Comparison of ENCODE assay signal across 22 cellular contexts in the genomic region with DNA sequence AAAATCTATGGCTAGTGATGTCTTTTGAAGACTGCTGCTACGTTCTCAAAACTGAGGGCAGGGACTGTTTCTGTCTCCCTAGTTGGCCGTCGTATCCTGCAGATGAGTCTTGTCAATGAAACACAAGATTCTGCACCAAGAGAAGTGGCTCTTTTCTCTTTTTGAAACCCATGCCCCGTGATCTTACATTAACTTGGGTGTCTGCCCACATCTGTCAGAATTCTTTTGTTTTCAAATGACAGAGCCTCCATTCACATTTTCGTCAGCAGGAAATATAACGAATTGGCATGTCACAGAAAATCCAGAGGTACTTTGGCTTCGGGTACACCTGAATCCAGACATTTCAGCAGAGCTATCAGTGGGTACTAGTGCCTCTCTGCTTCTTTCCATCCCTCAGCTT.
DNase-seq lines count a peak whose midpoint lies in the region; TF ChIP-seq lines count a peak whose summit lies in the region.
"Had no signal": no experiment of that assay in that cellular context is flagged by ENCODE, and none has a peak within 500 bp of the region (broad histone marks: within the 10 kb centered on the region; RNA-seq: fewer than 3 reads in every experiment).

No MANE protein-coding gene starts in this region.

- no peaks in the 10 kb centered on the region for H3K36me3 Mint-ChIP-seq in endothelial cell (ENCODE audit: low read depth, unreplicated experiment)
- H3K36me3 Mint-ChIP-seq: CD4-positive, CD25-positive, alpha-beta regulatory T cell; CD8-positive, alpha-beta T cell had no signal

- TF ChIP-seq CTCF in endothelial cell (IDR thresholded peaks at IDR 0.05; ENCODE audit: unreplicated experiment), result no peak
- no peak for TF ChIP-seq CTCF in BE2C (IDR thresholded peaks at IDR 0.05; ENCODE audit: low read depth, low read length)

- no peak overlapping the region for H3K4me3 ChIP-seq in BE2C (ENCODE audit: low read depth, low read length)
- H3K4me3 ChIP-seq: A549, BLaER1, GM12878, GM23248 had no signal

- H3K4me1 Mint-ChIP-seq in endothelial cell (ENCODE audit: unreplicated experiment), result peaks cover 12% of the 10 kb centered on the region
- H3K4me1 Mint-ChIP-seq: CD4-positive, CD25-positive, alpha-beta regulatory T cell had no signal

- no peak for DNase-seq in endothelial cell (ENCODE audit: low spot score)
- peak; percentile 28 for DNase-seq in medulla oblongata (ENCODE audit: extremely low spot score)
- peak; percentile 32 for DNase-seq in putamen (ENCODE audit: low spot score)
- no peak for DNase-seq in NCI-H187 treated with DMSO at 0.1 percent for 48 hours (lab: John Stamatoyannopoulos, UW)
- no peak for DNase-seq in ureter (ENCODE audit: low spot score)
- DNase-seq in BE2C, result no peak
- DNase-seq: 8988T; ACHN; AML-193; Caco-2; CD4-positive, CD25-positive, alpha-beta regulatory T cell; CD8-positive, alpha-beta T cell; DMS153; DMS79; EL; GDM1; GM23248; H7; HCEC 1CT had no signal

- no peak overlapping the region for H3K27ac Mint-ChIP-seq in endothelial cell (ENCODE audit: unreplicated experiment)
- H3K27ac Mint-ChIP-seq: CD8-positive, alpha-beta T cell had no signal

- H3K27me3 ChIP-seq in BE2C, result no peaks in the 10 kb centered on the region
- H3K27me3 ChIP-seq: BLaER1 had no signal

- H3K4me1 ChIP-seq in BE2C, result peaks cover 8% of the 10 kb centered on the region
- H3K4me1 ChIP-seq: A549, BLaER1 had no signal

- no peaks in the 10 kb centered on the region for H3K36me3 ChIP-seq in BE2C
- H3K36me3 ChIP-seq: BLaER1 had no signal

- peaks cover 3% of the 10 kb centered on the region for H3K27me3 Mint-ChIP-seq in endothelial cell (ENCODE audit: unreplicated experiment)

- peak overlapping the region; percentile 18 for H3K4me3 Mint-ChIP-seq in endothelial cell (ENCODE audit: unreplicated experiment)
- H3K4me3 Mint-ChIP-seq: CD4-positive, CD25-positive, alpha-beta regulatory T cell; CD8-positive, alpha-beta T cell had no signal

- H3K9me3 Mint-ChIP-seq in endothelial cell (ENCODE audit: unreplicated experiment), result no peaks in the 10 kb centered on the region
- H3K9me3 Mint-ChIP-seq: CD4-positive, CD25-positive, alpha-beta regulatory T cell; CD8-positive, alpha-beta T cell had no signal

- H3K9me3 ChIP-seq in BE2C, result no peaks in the 10 kb centered on the region
- H3K9me3 ChIP-seq: A549, BLaER1, Caco-2 had no signal

Comparison
In these comparisons a context has a peak if more than half of its experiments do, and no peak if none do; other contexts are left out.
1. DNase-seq: peak in medulla oblongata (single experiment) and putamen (single experiment); none in endothelial cell (single experiment), NCI-H187 treated with DMSO at 0.1 percent for 48 hours (single experiment), ureter (single experiment) and BE2C (single experiment).